11 cellular contexts compared by ENCODE assay signal in the genomic region with DNA sequence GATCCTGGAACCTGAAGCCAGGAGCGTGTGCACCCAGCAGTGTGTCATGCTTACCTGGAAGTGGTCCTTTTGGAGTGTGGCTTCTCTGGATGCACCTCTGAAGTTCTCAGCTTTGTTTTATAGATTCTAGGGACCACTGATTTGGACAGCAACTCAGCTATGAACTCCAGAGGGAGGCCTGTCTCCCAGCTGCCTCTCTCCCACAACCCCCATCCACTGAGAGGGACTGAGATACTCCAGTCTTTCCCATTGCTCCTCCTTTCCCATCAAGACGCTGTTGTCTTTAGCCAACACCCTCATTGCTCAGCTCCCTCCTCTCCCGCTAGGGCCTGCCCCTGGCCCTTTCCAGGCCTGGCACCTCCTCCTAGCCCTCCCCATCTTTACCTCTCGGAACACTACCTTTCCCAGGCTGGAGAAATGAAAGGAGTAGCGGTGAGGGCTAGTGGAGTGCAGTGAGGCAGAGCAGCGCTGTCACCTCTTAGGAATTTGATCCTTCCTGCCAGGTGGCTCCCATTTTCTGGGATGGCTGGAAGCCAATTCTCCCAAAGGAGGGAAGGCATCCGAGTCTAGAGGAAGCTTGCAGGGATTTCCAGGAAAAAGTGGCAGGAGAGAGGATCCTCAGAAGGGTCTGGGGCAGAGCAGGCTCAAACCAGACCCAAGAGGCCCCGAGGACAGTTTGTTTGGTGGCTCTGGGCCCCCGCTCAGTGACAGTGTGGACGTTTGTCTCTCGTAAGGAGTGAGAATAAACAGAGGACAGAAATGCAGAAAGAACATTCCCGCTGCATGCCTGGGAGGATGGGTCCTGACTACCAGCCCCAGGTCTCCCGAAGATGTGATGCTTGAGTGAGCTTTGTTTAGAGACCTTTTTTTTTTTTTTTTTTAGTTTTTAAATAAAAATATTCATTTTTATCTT. TPM values are rescaled to one million over a fixed set of nuclear protein-coding genes. Genes with fewer than 3 reads are reported as not detected.
DNase-seq lines count a peak whose midpoint lies in the region; ATAC-seq and TF ChIP-seq lines count a peak whose summit lies in the region.
"Had no signal": no experiment of that assay in that cellular context is flagged by ENCODE, and none has a peak within 500 bp of the region (broad histone marks: within the 10 kb centered on the region; RNA-seq: fewer than 3 reads in every experiment).

A gene (minus strand): TSS at position 285 of the 913 bp plus-strand sequence. CDS start 1,261 bp downstream, outside the sequence.

- no peak for TF ChIP-seq EP300 in upper lobe of left lung (IDR thresholded peaks at IDR 0.05)

- WGBS in upper lobe of left lung, 2 donors: 40 to 46% methylated on average over 13 of the region's 13 CpGs

- intact Hi-C loops in MCF 10A (cut with micrococcal nuclease) (no loop called here), breast epithelium (cut with DNase I; ENCODE audit: low total_unique reads) (no loop called here)

- peaks cover 5% of the 10 kb centered on the region for H3K36me3 Mint-ChIP-seq in MCF 10A (ENCODE audit: insufficient read depth, unreplicated experiment)

- DNase-seq in MCF 10A (ENCODE audit: unreplicated experiment) (peak; percentile 84), breast epithelium (ENCODE audit: low spot score in 2 of 2) (no peak), NCI-H524 treated with DMSO at 0.1 percent for 48 hours (lab: John Stamatoyannopoulos, UW) (peak; percentile 35), fibroblast of pulmonary artery (ENCODE audit: low read depth) (peak; percentile 40), upper lobe of left lung (peak in 1 of 2 donors; percentile 58)
- DNase-seq in stimulated activated CD4-positive, alpha-beta T cell treated with anti-CD3 and anti-CD28 coated beads, Interleukin-2, amount 100 ng/mL, for 48 hours: no peak
- no peak for DNase-seq in stimulated activated CD4-positive, alpha-beta T cell treated with anti-CD3 and anti-CD28 coated beads, Interleukin-4, amount 100 ng/mL, for 24 hours
- DNase-seq: effector memory CD8-positive, alpha-beta T cell had no signal

- no peak within 1 kb of the TSS for H3K27ac ChIP-seq in breast epithelium
- peak within 1 kb of the TSS; percentile 27 to 76 (median 50) for H3K27ac ChIP-seq in upper lobe of left lung
- H3K27ac ChIP-seq: BLaER1 treated with 17β-estradiol and CSF1 and Interleukin-3, amounts not matched to agents 10 nM and 100 nM had no signal

- peak within 1 kb of the TSS; percentile 73 for H3K27ac Mint-ChIP-seq in MCF 10A (ENCODE audit: low read depth, unreplicated experiment)
- H3K27ac Mint-ChIP-seq: effector memory CD8-positive, alpha-beta T cell had no signal

- H3K9me3 ChIP-seq in breast epithelium (no peaks in the 10 kb centered on the region), upper lobe of left lung (no peaks in the 10 kb centered on the region)

- TF ChIP-seq POLR2A in breast epithelium (IDR thresholded peaks at IDR 0.05) (no peak), upper lobe of left lung (IDR thresholded peaks at IDR 0.05) (peak in 1 of 4 donors; percentile 27)

- CTCF ChIA-PET in MCF 10A (lab: Yijun Ruan, JAX): interaction anchor here (0.5 to 1.8 kb wide), 7 partner anchors 15 to 652 kb away, joined by 3 to 5 read pairs (median 3); no protein-coding TSS in a partner anchor

- POLR2A ChIA-PET in MCF 10A (lab: Yijun Ruan, JAX): interaction anchor here (0.7 to 1.9 kb wide), 9 partner anchors 8 to 519 kb away, joined by 3 to 14 read pairs (median 5); a partner anchor contains a TSS

- H3K4me1 Mint-ChIP-seq in MCF 10A (ENCODE audit: insufficient read depth, unreplicated experiment): peaks cover 23% of the 10 kb centered on the region

- ATAC-seq in upper lobe of left lung (ENCODE audit: low FRiP score in 2 of 2) (peak; percentile 27 to 78), HG02588 (IDR thresholded peaks at IDR 0.05; ENCODE audit: unreplicated experiment) (no peak)
- ATAC-seq: effector memory CD8-positive, alpha-beta T cell had no signal

- H3K4me1 ChIP-seq in breast epithelium (no peaks in the 10 kb centered on the region), upper lobe of left lung (peaks cover 5 to 36% (median 20%) of the 10 kb centered on the region in 4 donors)

- peak within 1 kb of the TSS; percentile 51 for H3K4me3 Mint-ChIP-seq in MCF 10A (ENCODE audit: unreplicated experiment)

- no peak within 1 kb of the TSS for H3K4me3 ChIP-seq in breast epithelium
- no peak within 1 kb of the TSS for H3K4me3 ChIP-seq in fibroblast of pulmonary artery (replicated peaks; ENCODE audit: low read depth, low read length)
- peak within 1 kb of the TSS in 3 of 4 donors; percentile 36 to 52 (median 47) for H3K4me3 ChIP-seq in upper lobe of left lung
- H3K4me3 ChIP-seq: BLaER1 treated with 17β-estradiol and CSF1 and Interleukin-3, amounts not matched to agents 10 nM and 100 nM had no signal

- H3K27me3 ChIP-seq in breast epithelium (peaks cover 0 to 17% of the 10 kb centered on the region in 2 donors), upper lobe of left lung (peaks cover 0 to 13% (median 1%) of the 10 kb centered on the region in 4 donors)

- BruUV-seq in MCF 10A (replicated peaks; lab: Mats Ljungman, UMichigan): no TSS peak

- TF ChIP-seq CTCF in MCF 10A (IDR thresholded peaks at IDR 0.05; ENCODE audit: unreplicated experiment): no peak
- TF ChIP-seq CTCF in breast epithelium (IDR thresholded peaks at IDR 0.05): no peak
- no peak for TF ChIP-seq CTCF in fibroblast of pulmonary artery (IDR thresholded peaks at IDR 0.05; ENCODE audit: low read length, missing control alignments)
- TF ChIP-seq CTCF in upper lobe of left lung (IDR thresholded peaks at IDR 0.05): no peak

- H3K36me3 ChIP-seq in breast epithelium (no peaks in the 10 kb centered on the region), upper lobe of left lung (no peaks in the 10 kb centered on the region)
- H3K36me3 ChIP-seq: BLaER1 treated with 17β-estradiol and CSF1 and Interleukin-3, amounts not matched to agents 10 nM and 100 nM had no signal

- no peaks in the 10 kb centered on the region for H3K27me3 Mint-ChIP-seq in MCF 10A (ENCODE audit: insufficient read depth, unreplicated experiment)

- no peaks in the 10 kb centered on the region for H3K9me3 Mint-ChIP-seq in MCF 10A (ENCODE audit: unreplicated experiment)
- H3K9me3 Mint-ChIP-seq: effector memory CD8-positive, alpha-beta T cell had no signal

RNA-seq across cellular contexts. Expression of the gene that starts here (rescaled TPM):
- total RNA-seq in MCF 10A (2022) (not detected in 2 replicates), breast epithelium (10 to 100 TPM in 1 of 3 donors, not detected in 2; 20.8 TPM), upper lobe of left lung (100 to 1,000 TPM in 1 of 6 donors, 10 to 100 TPM in 5; 18.9 to 177 (median 68.5) TPM)
- total RNA-seq: T-helper 1 cell treated with Interleukin-12 subunit alpha and Interleukin-12 subunit beta and Interleukin-4 antibody, amounts not matched to agents 30 ng/mL and 1 ng/mL, for 36 hours had no signal

Comparison
In these comparisons a context has a peak if more than half of its experiments do, and no peak if none do; other contexts are left out.
1. Peak in DNase-seq in MCF 10A; RNA of the gene not detected or under 1 TPM.
2. DNase-seq: peak in NCI-H524 treated with DMSO at 0.1 percent for 48 hours (single experiment) and fibroblast of pulmonary artery (single experiment); none in breast epithelium (0 of 2), stimulated activated CD4-positive, alpha-beta T cell treated with anti-CD3 and anti-CD28 coated beads, Interleukin-2, amount 100 ng/mL, for 48 hours (0 of 2) and stimulated activated CD4-positive, alpha-beta T cell treated with anti-CD3 and anti-CD28 coated beads, Interleukin-4, amount 100 ng/mL, for 24 hours (single experiment).
3. H3K27ac ChIP-seq: peak in upper lobe of left lung (4 of 4); none in breast epithelium (0 of 2).
4. H3K4me3 ChIP-seq: peak in upper lobe of left lung (3 of 4); none in breast epithelium (0 of 3) and fibroblast of pulmonary artery (single experiment).